ENCODE assay signal across 18 cellular contexts in the genomic region with DNA sequence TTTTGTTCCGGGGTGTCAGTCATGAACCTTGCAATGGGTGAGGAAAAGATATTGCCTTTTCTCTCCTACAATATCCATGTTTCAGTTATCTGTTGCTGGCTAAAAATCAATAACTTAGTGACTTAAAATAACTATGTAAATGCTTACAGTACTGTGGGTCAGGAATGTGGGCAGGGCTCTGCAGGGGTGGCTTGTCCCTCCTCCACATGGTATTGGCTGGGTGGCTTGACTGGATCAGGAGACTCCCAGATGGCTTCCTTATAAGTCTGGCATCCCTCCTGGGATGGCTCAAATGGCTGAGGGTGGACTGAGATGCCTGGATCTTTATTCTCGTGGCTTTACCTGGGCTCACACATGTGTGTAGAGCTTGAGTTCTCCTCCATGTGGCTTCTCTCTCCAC.
"Had no signal": no experiment of that assay in that cellular context is flagged by ENCODE, and none has a peak within 500 bp of the region (broad histone marks: within the 10 kb centered on the region; RNA-seq: fewer than 3 reads in every experiment).

No MANE protein-coding gene starts in this region.

- H3K4me3 Mint-ChIP-seq: naive thymus-derived CD8-positive, alpha-beta T cell had no signal

- H2AFZ ChIP-seq: hepatocyte had no signal

- H3K4me2 ChIP-seq: hepatocyte had no signal

- H3K4me1 Mint-ChIP-seq: naive thymus-derived CD8-positive, alpha-beta T cell had no signal

- H3K36me3 ChIP-seq: esophagus muscularis mucosa, neutrophil, sigmoid colon, stomach, thoracic aorta, transverse colon had no signal

- H3K27ac ChIP-seq: epithelial cell of prostate, esophagus muscularis mucosa, foreskin keratinocyte, hepatocyte, neutrophil, psoas muscle, sigmoid colon, stomach, thoracic aorta, transverse colon had no signal

- H3K27ac Mint-ChIP-seq: naive thymus-derived CD8-positive, alpha-beta T cell had no signal

- H3K27me3 Mint-ChIP-seq: naive thymus-derived CD8-positive, alpha-beta T cell had no signal

- H3K4me1 ChIP-seq: esophagus muscularis mucosa, foreskin keratinocyte, psoas muscle, sigmoid colon, stomach, transverse colon had no signal

- ATAC-seq: foreskin keratinocyte; naive thymus-derived CD8-positive, alpha-beta T cell; psoas muscle had no signal

- DNase-seq: effector memory CD4-positive, alpha-beta T cell; foreskin keratinocyte; head of caudate nucleus; naive thymus-derived CD8-positive, alpha-beta T cell; psoas muscle; retina; sigmoid colon; small intestine; stimulated activated CD4-positive, alpha-beta T cell treated with anti-CD3 and anti-CD28 coated beads, Interleukin-12 subunit alpha, Interleukin-12 subunit beta, amount 100 ng/mL, for 4 hours; stimulated activated naive CD4-positive, alpha-beta T cell; stomach; substantia nigra; transverse colon had no signal

- H3K27me3 ChIP-seq: esophagus muscularis mucosa, hepatocyte, neutrophil, sigmoid colon, stomach, transverse colon had no signal

- H3K4me3 ChIP-seq: esophagus muscularis mucosa, hepatocyte, psoas muscle, sigmoid colon, stomach, thoracic aorta, transverse colon had no signal

- H3K9me3 Mint-ChIP-seq: naive thymus-derived CD8-positive, alpha-beta T cell had no signal

- H3K9me3 ChIP-seq: esophagus muscularis mucosa, neutrophil, psoas muscle, sigmoid colon, stomach, thoracic aorta, transverse colon had no signal
